In the genomic region with DNA sequence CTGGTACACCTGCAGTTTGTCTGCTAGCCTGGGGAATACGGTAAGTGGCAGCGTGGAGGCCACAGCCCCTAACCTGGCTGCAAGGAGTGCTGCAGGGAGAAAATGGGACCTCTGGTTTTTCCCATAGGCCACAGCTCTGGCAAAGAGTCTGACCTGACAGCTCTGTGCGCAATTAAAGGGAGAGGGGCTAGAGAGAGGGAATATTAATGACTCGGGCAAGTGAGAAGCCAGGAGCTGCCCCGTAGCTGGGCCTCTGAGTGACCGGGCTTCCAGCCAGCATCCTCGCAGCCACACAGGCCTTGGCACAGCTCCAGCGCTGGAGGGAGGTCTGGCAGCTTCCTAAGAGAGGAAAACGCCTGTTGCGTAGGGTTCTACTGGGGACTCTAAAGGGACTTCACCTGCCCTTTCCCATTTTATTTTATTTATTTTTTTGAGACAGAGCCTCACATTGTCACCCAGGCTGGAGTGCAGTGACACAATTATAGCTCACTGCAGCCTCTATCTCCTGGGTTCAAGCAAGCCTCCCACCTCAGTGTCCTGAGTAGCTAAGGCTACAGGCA, we compare ENCODE assay signal across 8 cellular contexts.
A peak's percentile ranks its signal among the peaks of the same experiment; 100 is the strongest.
DNase-seq lines count a peak whose midpoint lies in the region; ATAC-seq lines count a peak whose summit lies in the region.

No MANE protein-coding gene starts in this region.

- peaks cover 4% of the 10 kb centered on the region for H3K4me1 Mint-ChIP-seq in stimulated activated effector memory CD8-positive, alpha-beta T cell treated with anti-CD3 and anti-CD28 coated beads, Interleukin-12 subunit alpha, Interleukin-12 subunit beta, amount 100 ng/mL, for 72 hours

- no peak overlapping the region for H3K4me3 Mint-ChIP-seq in stimulated activated effector memory CD8-positive, alpha-beta T cell treated with anti-CD3 and anti-CD28 coated beads, Interleukin-12 subunit alpha, Interleukin-12 subunit beta, amount 100 ng/mL, for 72 hours

- DNase-seq in EH (ENCODE audit: low read depth) (peak; percentile 73), NCI-H510A treated with DMSO at 0.1 percent for 48 hours (lab: John Stamatoyannopoulos, UW) (peak; percentile 72), fibroblast of gingiva (ENCODE audit: low read depth) (peak; percentile 66), pons (ENCODE audit: low spot score) (peak; percentile 97), NCI-H187 treated with DMSO at 0.1 percent for 48 hours (lab: John Stamatoyannopoulos, UW) (no peak), iPS-NIHi11 (ENCODE audit: low spot score) (no peak)
- no peak for DNase-seq in stimulated activated effector memory CD8-positive, alpha-beta T cell treated with anti-CD3 and anti-CD28 coated beads, Interleukin-12 subunit alpha, Interleukin-12 subunit beta, amount 100 ng/mL, for 72 hours (ENCODE audit: low spot score in 2 of 2)

- no peak for ATAC-seq in HG02623 (IDR thresholded peaks at IDR 0.05; ENCODE audit: unreplicated experiment)
- no peak for ATAC-seq in stimulated activated effector memory CD8-positive, alpha-beta T cell treated with anti-CD3 and anti-CD28 coated beads, Interleukin-12 subunit alpha, Interleukin-12 subunit beta, amount 100 ng/mL, for 72 hours

- no peaks in the 10 kb centered on the region for H3K36me3 Mint-ChIP-seq in stimulated activated effector memory CD8-positive, alpha-beta T cell treated with anti-CD3 and anti-CD28 coated beads, Interleukin-12 subunit alpha, Interleukin-12 subunit beta, amount 100 ng/mL, for 72 hours

- H3K9me3 Mint-ChIP-seq in stimulated activated effector memory CD8-positive, alpha-beta T cell treated with anti-CD3 and anti-CD28 coated beads, Interleukin-12 subunit alpha, Interleukin-12 subunit beta, amount 100 ng/mL, for 72 hours: no peaks in the 10 kb centered on the region

- H3K27ac Mint-ChIP-seq in stimulated activated effector memory CD8-positive, alpha-beta T cell treated with anti-CD3 and anti-CD28 coated beads, Interleukin-12 subunit alpha, Interleukin-12 subunit beta, amount 100 ng/mL, for 72 hours: no peak overlapping the region

Comparison
In these comparisons a context has a peak if more than half of its experiments do, and no peak if none do; other contexts are left out.
1. DNase-seq: peak in EH (single experiment), NCI-H510A treated with DMSO at 0.1 percent for 48 hours (single experiment), fibroblast of gingiva (single experiment) and pons (single experiment); none in NCI-H187 treated with DMSO at 0.1 percent for 48 hours (single experiment), stimulated activated effector memory CD8-positive, alpha-beta T cell treated with anti-CD3 and anti-CD28 coated beads, Interleukin-12 subunit alpha, Interleukin-12 subunit beta, amount 100 ng/mL, for 72 hours (0 of 2) and iPS-NIHi11 (single experiment).